9 cellular contexts compared by ENCODE assay signal in the genomic region with DNA sequence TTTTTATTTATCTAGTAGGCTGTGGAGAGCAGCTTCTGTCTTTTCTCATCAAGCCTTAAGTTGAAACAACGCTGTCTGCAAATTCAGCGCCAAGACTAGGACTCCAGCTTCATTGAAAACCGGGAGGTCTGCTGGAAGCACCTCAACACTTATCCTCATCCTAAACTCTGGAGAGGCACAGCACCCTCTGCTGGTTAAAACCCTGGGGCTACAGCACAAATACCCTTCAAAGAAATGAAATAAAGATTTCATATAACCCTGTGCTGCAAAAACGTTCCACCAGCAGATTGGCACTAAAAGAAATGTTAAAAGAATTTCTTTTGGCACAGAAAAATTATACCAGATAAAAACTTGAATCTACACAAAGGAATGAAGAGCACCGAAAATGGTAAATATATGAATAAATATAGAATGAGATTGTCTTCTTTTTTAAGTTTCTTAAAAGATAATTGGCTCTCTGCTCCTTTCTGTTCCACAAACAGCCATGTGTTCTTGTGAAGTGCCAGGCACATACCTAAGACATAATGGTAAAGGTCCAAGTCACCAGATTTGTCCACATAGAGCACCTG.
DNase-seq lines count a peak whose midpoint lies in the region; ATAC-seq and TF ChIP-seq lines count a peak whose summit lies in the region.
"Had no signal": no experiment of that assay in that cellular context is flagged by ENCODE, and none has a peak within 500 bp of the region (broad histone marks: within the 10 kb centered on the region; RNA-seq: fewer than 3 reads in every experiment).

No MANE protein-coding gene starts in this region.

- H3K4me3 Mint-ChIP-seq in activated CD4-positive, alpha-beta T cell treated with anti-CD3 and anti-CD28 coated beads for 36 hours: no peak overlapping the region
- H3K4me3 Mint-ChIP-seq in natural killer cell: no peak overlapping the region
- H3K4me3 Mint-ChIP-seq: stimulated activated naive CD8-positive, alpha-beta T cell treated with anti-CD3 and anti-CD28 coated beads, Interleukin-15, Interleukin-2, amounts not matched to agents 100 ng/mL and 50 ng/mL, for 24 hours had no signal

- POLR2A ChIA-PET in GM10248 (lab: Yijun Ruan, JAX): no interaction called here
- POLR2A ChIA-PET in activated CD4-positive, alpha-beta T cell treated with anti-CD3 and anti-CD28 coated beads for 36 hours (lab: Charles Lee): no interaction called here

- TF ChIP-seq CTCF in GM10248 (IDR thresholded peaks at IDR 0.05; ENCODE audit: control extremely low read depth, extremely low read depth, low read depth, missing control alignments): peak; percentile 44
- peak; percentile 84 for TF ChIP-seq CTCF in MM.1S (IDR thresholded peaks at IDR 0.05; ENCODE audit: low read length)
- TF ChIP-seq CTCF in natural killer cell (IDR thresholded peaks at IDR 0.05): peak; percentile 56
- peak in 2 of 4 experiments; percentile 6 to 11 for TF ChIP-seq CTCF in uterus (IDR thresholded peaks at IDR 0.05)

- H3K9me3 Mint-ChIP-seq in activated CD4-positive, alpha-beta T cell treated with anti-CD3 and anti-CD28 coated beads for 36 hours (ENCODE audit: low read depth): peaks cover 2% of the 10 kb centered on the region
- no peaks in the 10 kb centered on the region for H3K9me3 Mint-ChIP-seq in natural killer cell

- intact Hi-C loops in activated CD4-positive, alpha-beta T cell treated with anti-CD3 and anti-CD28 coated beads for 36 hours (cut with DNase I, micrococcal nuclease): loop anchor here (1.0 to 10.0 kb wide), 3 partner anchors 371 to 519 kb away; no protein-coding TSS in a partner anchor
- intact Hi-C loops in natural killer cell (cut with micrococcal nuclease): loop anchor here (10.0 kb wide), 1 partner anchor 369 kb away; no protein-coding TSS in a partner anchor
- intact Hi-C loops in uterus (cut with DNase I; ENCODE audit: low total_unique reads): no loop called here

- H3K4me2 ChIP-seq in MM.1S (ENCODE audit: low read depth, low read length): no peak overlapping the region

- no peak overlapping the region for H3K27ac ChIP-seq in MM.1S (ENCODE audit: low read length)
- H3K27ac ChIP-seq in uterus: no peak overlapping the region

- H3K27me3 ChIP-seq in MM.1S (replicated peaks; ENCODE audit: insufficient read depth, low read length): no peaks in the 10 kb centered on the region
- no peaks in the 10 kb centered on the region for H3K27me3 ChIP-seq in uterus

- H3K27ac Mint-ChIP-seq in activated CD4-positive, alpha-beta T cell treated with anti-CD3 and anti-CD28 coated beads for 36 hours: no peak overlapping the region
- no peak overlapping the region for H3K27ac Mint-ChIP-seq in natural killer cell
- H3K27ac Mint-ChIP-seq: stimulated activated naive CD8-positive, alpha-beta T cell treated with anti-CD3 and anti-CD28 coated beads, Interleukin-15, Interleukin-2, amounts not matched to agents 100 ng/mL and 50 ng/mL, for 24 hours had no signal

- DNase-seq in GM10248 (ENCODE audit: extremely low spot score): peak; percentile 21
- peak; percentile 69 for DNase-seq in MM.1S
- peak; percentile 75 for DNase-seq in activated CD4-positive, alpha-beta T cell treated with anti-CD3 and anti-CD28 coated beads for 36 hours
- peak; percentile 31 for DNase-seq in effector CD4-positive, alpha-beta T cell
- no peak for DNase-seq in natural killer cell
- peak; percentile 15 to 19 for DNase-seq in uterus
- no peak for DNase-seq in GM19238 (ENCODE audit: insufficient read length, low spot score)

- no peaks in the 10 kb centered on the region for H3K9me2 ChIP-seq in MM.1S (replicated peaks; ENCODE audit: insufficient read depth, low read length)

- no peaks in the 10 kb centered on the region for H3K36me3 Mint-ChIP-seq in activated CD4-positive, alpha-beta T cell treated with anti-CD3 and anti-CD28 coated beads for 36 hours (ENCODE audit: low read depth)
- no peaks in the 10 kb centered on the region for H3K36me3 Mint-ChIP-seq in natural killer cell

- H3K9ac ChIP-seq in MM.1S (ENCODE audit: low read length): no peak overlapping the region

- H3K36me3 ChIP-seq in MM.1S (replicated peaks; ENCODE audit: insufficient read depth, low read length) (no peaks in the 10 kb centered on the region), uterus (no peaks in the 10 kb centered on the region)

- CTCF ChIA-PET in GM10248 (lab: Yijun Ruan, JAX): interaction anchor here (0.6 to 2.9 kb wide), 12 partner anchors 9 to 393 kb away, joined by 3 to 8 read pairs (median 4); no protein-coding TSS in a partner anchor
- CTCF ChIA-PET in activated CD4-positive, alpha-beta T cell treated with anti-CD3 and anti-CD28 coated beads for 36 hours (lab: Charles Lee): interaction anchor here (0.7 to 1.4 kb wide), 5 partner anchors 11 to 447 kb away, joined by 3 to 6 read pairs (median 3); no protein-coding TSS in a partner anchor

- no peaks in the 10 kb centered on the region for H3K79me2 ChIP-seq in MM.1S (ENCODE audit: low read length)

- H3K4me1 Mint-ChIP-seq in activated CD4-positive, alpha-beta T cell treated with anti-CD3 and anti-CD28 coated beads for 36 hours: no peaks in the 10 kb centered on the region
- H3K4me1 Mint-ChIP-seq in natural killer cell: no peaks in the 10 kb centered on the region

- H3K9me3 ChIP-seq in MM.1S (replicated peaks; ENCODE audit: insufficient read depth, low read length) (no peaks in the 10 kb centered on the region), uterus (no peaks in the 10 kb centered on the region)

- no peaks in the 10 kb centered on the region for H3F3A ChIP-seq in MM.1S (ENCODE audit: insufficient read depth, low read length)

- H3K4me1 ChIP-seq in MM.1S (ENCODE audit: low read length): no peaks in the 10 kb centered on the region
- no peaks in the 10 kb centered on the region for H3K4me1 ChIP-seq in uterus

- H3K4me3 ChIP-seq in MM.1S (ENCODE audit: low read length): no peak overlapping the region
- no peak overlapping the region for H3K4me3 ChIP-seq in uterus

- H3K27me3 Mint-ChIP-seq in activated CD4-positive, alpha-beta T cell treated with anti-CD3 and anti-CD28 coated beads for 36 hours: no peaks in the 10 kb centered on the region
- H3K27me3 Mint-ChIP-seq in natural killer cell (ENCODE audit: low read depth in 2 of 2): peaks cover 0 to 2% of the 10 kb centered on the region in 2 donors
- H3K27me3 Mint-ChIP-seq: stimulated activated naive CD8-positive, alpha-beta T cell treated with anti-CD3 and anti-CD28 coated beads, Interleukin-15, Interleukin-2, amounts not matched to agents 100 ng/mL and 50 ng/mL, for 24 hours had no signal

- no peak for TF ChIP-seq POLR2A in uterus (IDR thresholded peaks at IDR 0.05)

- H2AFZ ChIP-seq in MM.1S (ENCODE audit: low read length): no peak overlapping the region

- ATAC-seq in activated CD4-positive, alpha-beta T cell treated with anti-CD3 and anti-CD28 coated beads for 36 hours: no peak
- peak; percentile 40 to 61 (median 55) for ATAC-seq in natural killer cell
- no peak for ATAC-seq in HG03135 (IDR thresholded peaks at IDR 0.05; ENCODE audit: unreplicated experiment)

- H4K20me1 ChIP-seq in MM.1S (ENCODE audit: insufficient read depth, low read length): no peaks in the 10 kb centered on the region

Comparison
In these comparisons a context has a peak if more than half of its experiments do, and no peak if none do; other contexts are left out.
1. DNase-seq: peak in GM10248 (single experiment), MM.1S (single experiment), activated CD4-positive, alpha-beta T cell treated with anti-CD3 and anti-CD28 coated beads for 36 hours (single experiment), effector CD4-positive, alpha-beta T cell (single experiment) and uterus (2 of 2); none in natural killer cell (single experiment) and GM19238 (single experiment).
2. ATAC-seq: peak in natural killer cell (3 of 3); none in activated CD4-positive, alpha-beta T cell treated with anti-CD3 and anti-CD28 coated beads for 36 hours (single experiment) and HG03135 (single experiment).